Comparison of ENCODE assay signal across 1 cellular context in the genomic region with DNA sequence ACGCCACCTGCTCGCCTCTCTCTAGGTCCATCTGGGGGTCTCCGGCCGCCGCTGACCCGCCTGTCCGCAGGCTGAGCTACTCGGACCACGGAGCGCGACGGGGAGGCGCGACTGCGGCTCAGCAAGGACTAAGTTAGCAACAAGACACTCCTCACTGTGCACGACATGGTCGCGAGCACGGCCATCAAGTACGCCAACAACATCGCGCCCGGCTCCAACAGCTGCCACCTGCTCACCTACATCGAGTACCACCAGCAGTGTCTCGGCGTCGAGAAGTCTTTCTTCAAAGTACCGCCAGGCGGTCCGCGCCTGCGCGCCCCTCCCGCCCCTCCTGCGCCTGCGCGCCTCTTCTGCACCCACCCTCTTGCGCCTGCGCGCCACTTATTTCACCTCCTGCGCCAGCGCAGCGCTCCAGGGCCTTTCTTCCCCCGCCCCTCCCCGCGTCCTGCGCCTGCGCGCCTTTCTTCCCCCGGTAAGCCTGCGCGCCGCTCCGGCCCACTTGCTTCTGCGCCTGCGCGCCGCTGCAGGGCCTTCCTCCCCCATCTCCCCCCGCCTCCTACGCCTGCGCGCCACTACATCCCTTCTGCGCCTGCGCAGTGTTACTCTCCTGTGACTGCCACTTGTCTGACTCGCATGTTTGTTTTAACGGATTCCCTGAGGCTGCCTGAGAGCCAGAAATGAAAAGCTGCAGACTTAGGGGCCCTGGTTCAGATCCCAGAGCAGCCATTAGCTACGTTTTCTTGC.
TF ChIP-seq lines count a peak whose summit lies in the region.

No MANE protein-coding gene starts in this region.

TF ChIP-seq in H1, 55 proteins besides CTCF, POLR2A, EP300 and RAD21 (continued from another document):
- TF ChIP-seq, protein P1, sequence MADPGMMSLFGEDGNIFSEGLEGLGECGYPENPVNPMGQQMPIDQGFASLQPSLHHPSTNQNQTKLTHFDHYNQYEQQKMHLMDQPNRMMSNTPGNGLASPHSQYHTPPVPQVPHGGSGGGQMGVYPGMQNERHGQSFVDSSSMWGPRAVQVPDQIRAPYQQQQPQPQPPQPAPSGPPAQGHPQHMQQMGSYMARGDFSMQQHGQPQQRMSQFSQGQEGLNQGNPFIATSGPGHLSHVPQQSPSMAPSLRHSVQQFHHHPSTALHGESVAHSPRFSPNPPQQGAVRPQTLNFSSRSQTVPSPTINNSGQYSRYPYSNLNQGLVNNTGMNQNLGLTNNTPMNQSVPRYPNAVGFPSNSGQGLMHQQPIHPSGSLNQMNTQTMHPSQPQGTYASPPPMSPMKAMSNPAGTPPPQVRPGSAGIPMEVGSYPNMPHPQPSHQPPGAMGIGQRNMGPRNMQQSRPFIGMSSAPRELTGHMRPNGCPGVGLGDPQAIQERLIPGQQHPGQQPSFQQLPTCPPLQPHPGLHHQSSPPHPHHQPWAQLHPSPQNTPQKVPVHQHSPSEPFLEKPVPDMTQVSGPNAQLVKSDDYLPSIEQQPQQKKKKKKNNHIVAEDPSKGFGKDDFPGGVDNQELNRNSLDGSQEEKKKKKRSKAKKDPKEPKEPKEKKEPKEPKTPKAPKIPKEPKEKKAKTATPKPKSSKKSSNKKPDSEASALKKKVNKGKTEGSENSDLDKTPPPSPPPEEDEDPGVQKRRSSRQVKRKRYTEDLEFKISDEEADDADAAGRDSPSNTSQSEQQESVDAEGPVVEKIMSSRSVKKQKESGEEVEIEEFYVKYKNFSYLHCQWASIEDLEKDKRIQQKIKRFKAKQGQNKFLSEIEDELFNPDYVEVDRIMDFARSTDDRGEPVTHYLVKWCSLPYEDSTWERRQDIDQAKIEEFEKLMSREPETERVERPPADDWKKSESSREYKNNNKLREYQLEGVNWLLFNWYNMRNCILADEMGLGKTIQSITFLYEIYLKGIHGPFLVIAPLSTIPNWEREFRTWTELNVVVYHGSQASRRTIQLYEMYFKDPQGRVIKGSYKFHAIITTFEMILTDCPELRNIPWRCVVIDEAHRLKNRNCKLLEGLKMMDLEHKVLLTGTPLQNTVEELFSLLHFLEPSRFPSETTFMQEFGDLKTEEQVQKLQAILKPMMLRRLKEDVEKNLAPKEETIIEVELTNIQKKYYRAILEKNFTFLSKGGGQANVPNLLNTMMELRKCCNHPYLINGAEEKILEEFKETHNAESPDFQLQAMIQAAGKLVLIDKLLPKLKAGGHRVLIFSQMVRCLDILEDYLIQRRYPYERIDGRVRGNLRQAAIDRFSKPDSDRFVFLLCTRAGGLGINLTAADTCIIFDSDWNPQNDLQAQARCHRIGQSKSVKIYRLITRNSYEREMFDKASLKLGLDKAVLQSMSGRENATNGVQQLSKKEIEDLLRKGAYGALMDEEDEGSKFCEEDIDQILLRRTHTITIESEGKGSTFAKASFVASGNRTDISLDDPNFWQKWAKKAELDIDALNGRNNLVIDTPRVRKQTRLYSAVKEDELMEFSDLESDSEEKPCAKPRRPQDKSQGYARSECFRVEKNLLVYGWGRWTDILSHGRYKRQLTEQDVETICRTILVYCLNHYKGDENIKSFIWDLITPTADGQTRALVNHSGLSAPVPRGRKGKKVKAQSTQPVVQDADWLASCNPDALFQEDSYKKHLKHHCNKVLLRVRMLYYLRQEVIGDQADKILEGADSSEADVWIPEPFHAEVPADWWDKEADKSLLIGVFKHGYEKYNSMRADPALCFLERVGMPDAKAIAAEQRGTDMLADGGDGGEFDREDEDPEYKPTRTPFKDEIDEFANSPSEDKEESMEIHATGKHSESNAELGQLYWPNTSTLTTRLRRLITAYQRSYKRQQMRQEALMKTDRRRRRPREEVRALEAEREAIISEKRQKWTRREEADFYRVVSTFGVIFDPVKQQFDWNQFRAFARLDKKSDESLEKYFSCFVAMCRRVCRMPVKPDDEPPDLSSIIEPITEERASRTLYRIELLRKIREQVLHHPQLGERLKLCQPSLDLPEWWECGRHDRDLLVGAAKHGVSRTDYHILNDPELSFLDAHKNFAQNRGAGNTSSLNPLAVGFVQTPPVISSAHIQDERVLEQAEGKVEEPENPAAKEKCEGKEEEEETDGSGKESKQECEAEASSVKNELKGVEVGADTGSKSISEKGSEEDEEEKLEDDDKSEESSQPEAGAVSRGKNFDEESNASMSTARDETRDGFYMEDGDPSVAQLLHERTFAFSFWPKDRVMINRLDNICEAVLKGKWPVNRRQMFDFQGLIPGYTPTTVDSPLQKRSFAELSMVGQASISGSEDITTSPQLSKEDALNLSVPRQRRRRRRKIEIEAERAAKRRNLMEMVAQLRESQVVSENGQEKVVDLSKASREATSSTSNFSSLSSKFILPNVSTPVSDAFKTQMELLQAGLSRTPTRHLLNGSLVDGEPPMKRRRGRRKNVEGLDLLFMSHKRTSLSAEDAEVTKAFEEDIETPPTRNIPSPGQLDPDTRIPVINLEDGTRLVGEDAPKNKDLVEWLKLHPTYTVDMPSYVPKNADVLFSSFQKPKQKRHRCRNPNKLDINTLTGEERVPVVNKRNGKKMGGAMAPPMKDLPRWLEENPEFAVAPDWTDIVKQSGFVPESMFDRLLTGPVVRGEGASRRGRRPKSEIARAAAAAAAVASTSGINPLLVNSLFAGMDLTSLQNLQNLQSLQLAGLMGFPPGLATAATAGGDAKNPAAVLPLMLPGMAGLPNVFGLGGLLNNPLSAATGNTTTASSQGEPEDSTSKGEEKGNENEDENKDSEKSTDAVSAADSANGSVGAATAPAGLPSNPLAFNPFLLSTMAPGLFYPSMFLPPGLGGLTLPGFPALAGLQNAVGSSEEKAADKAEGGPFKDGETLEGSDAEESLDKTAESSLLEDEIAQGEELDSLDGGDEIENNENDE (IDR thresholded peaks at IDR 0.05; ENCODE audit: insufficient replicate concordance, low read length) = no peak
- TF ChIP-seq TAF7 (optimal IDR thresholded peaks at IDR 0.05; ENCODE audit: borderline replicate concordance, low read depth, low read length) = no peak
- peak; percentile 97; the same call in 1 of the 2 replicates for TF ChIP-seq SP4 (IDR thresholded peaks at IDR 0.05; ENCODE audit: low read length)
- TF ChIP-seq PHF8 (conservative IDR thresholded peaks at IDR 0.05; ENCODE audit: low read depth, low read length) = 0 out of 2 replicates have a peak, but pooled peaks have one; percentile 37
- TF ChIP-seq RXRA (IDR thresholded peaks at IDR 0.05; ENCODE audit: insufficient read depth, low read depth, low read length) = no peak
- TF ChIP-seq EZH2 (IDR thresholded peaks at IDR 0.05; ENCODE audit: low read depth, low read length, severe bottlenecking) = no peak
- TF ChIP-seq CREB1 (IDR thresholded peaks at IDR 0.05) = peak; percentile 17; the same call in 1 of the 2 replicates
- peak; percentile 99 for TF ChIP-seq NRF1 (IDR thresholded peaks at IDR 0.05; ENCODE audit: low read depth, low read length)
